ENCODE assay signal across 22 cellular contexts in the genomic region with DNA sequence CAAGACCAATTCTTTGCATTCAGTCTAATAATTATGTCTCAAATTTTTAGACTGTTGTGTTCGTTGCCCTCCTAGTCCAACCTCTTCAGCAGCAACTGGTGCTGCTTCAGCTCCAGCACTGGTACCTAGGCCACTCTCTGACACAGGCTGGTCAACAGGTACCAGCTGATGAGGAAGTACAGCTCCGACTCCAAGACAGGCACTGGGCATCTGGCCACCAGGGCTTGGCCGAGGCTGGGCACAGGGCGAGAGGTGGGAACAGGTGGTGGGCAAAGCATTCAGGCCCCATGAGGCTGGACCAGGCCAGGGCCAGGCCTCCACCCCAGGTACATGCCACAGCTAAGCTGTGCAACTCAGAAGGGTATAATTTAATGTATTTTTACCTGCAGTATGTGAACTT.
DNase-seq lines count a peak whose midpoint lies in the region; ATAC-seq and TF ChIP-seq lines count a peak whose summit lies in the region.
"Had no signal": no experiment of that assay in that cellular context is flagged by ENCODE, and none has a peak within 500 bp of the region (broad histone marks: within the 10 kb centered on the region; RNA-seq: fewer than 3 reads in every experiment).

No MANE protein-coding gene starts in this region.

- H3K4me3 Mint-ChIP-seq in stimulated activated memory B cell treated with anti-CD40 and anti-IgM and Interleukin-4, amounts not matched to agents 10 μg/mL and 1 μg/mL and 100 μg/mL, for 72 hours = no peak overlapping the region
- H3K4me3 Mint-ChIP-seq in stimulated activated naive CD8-positive, alpha-beta T cell treated with anti-CD3 and anti-CD28 coated beads, Interleukin-15, amount 100 ng/mL, for 72 hours = no peak overlapping the region
- H3K4me3 Mint-ChIP-seq: CD4-positive, alpha-beta memory T cell had no signal

- no peak for TF ChIP-seq CTCF in body of pancreas (IDR thresholded peaks at IDR 0.05)
- no peak for TF ChIP-seq CTCF in lower lobe of right lung (IDR thresholded peaks at IDR 0.05)

- peaks cover 7% of the 10 kb centered on the region for H3K4me1 Mint-ChIP-seq in stimulated activated memory B cell treated with anti-CD40 and anti-IgM and Interleukin-4, amounts not matched to agents 10 μg/mL and 1 μg/mL and 100 μg/mL, for 72 hours
- H3K4me1 Mint-ChIP-seq in stimulated activated naive CD8-positive, alpha-beta T cell treated with anti-CD3 and anti-CD28 coated beads, Interleukin-15, amount 100 ng/mL, for 72 hours = peaks cover 24% of the 10 kb centered on the region

- H3K4me1 ChIP-seq in body of pancreas (no peaks in the 10 kb centered on the region), lower lobe of right lung (peaks cover 20% of the 10 kb centered on the region)
- H3K4me1 ChIP-seq: BE2C had no signal

- no peaks in the 10 kb centered on the region for H3K27me3 Mint-ChIP-seq in stimulated activated memory B cell treated with anti-CD40 and anti-IgM and Interleukin-4, amounts not matched to agents 10 μg/mL and 1 μg/mL and 100 μg/mL, for 72 hours
- peaks cover 18% of the 10 kb centered on the region for H3K27me3 Mint-ChIP-seq in stimulated activated naive CD8-positive, alpha-beta T cell treated with anti-CD3 and anti-CD28 coated beads, Interleukin-15, amount 100 ng/mL, for 72 hours

- peak overlapping the region; percentile 27 for H3K27ac Mint-ChIP-seq in stimulated activated memory B cell treated with anti-CD40 and anti-IgM and Interleukin-4, amounts not matched to agents 10 μg/mL and 1 μg/mL and 100 μg/mL, for 72 hours
- H3K27ac Mint-ChIP-seq in stimulated activated naive CD8-positive, alpha-beta T cell treated with anti-CD3 and anti-CD28 coated beads, Interleukin-15, amount 100 ng/mL, for 72 hours = no peak overlapping the region
- H3K27ac Mint-ChIP-seq: CD4-positive, alpha-beta memory T cell had no signal

- in situ Hi-C loops in G401 (cut with HindIII; ENCODE audit: low sequenced_read_pairs) = no loop called here

- H3K36me3 ChIP-seq in body of pancreas (replicated peaks in 1 of 2; ENCODE audit: insufficient read depth in 1 of 2, low read depth in 2 of 2) (no peaks in the 10 kb centered on the region), lower lobe of right lung (no peaks in the 10 kb centered on the region)
- H3K36me3 ChIP-seq: BE2C, Peyer's patch had no signal

- DNase-seq in G401 (ENCODE audit: low spot score) (peak; percentile 5), body of pancreas (peak in 3 of 4 donors; percentile 23 to 42 (median 40)), lower lobe of right lung (peak; percentile 66), iPS-NIHi11 (ENCODE audit: low spot score) (no peak)
- DNase-seq in stimulated activated naive CD8-positive, alpha-beta T cell treated with anti-CD3 and anti-CD28 coated beads, Interleukin-15, amount 100 ng/mL, for 72 hours = no peak
- DNase-seq in activated effector memory CD4-positive, alpha-beta T cell treated with Interleukin-2 at 50 U/mL for 16 hours = no peak
- DNase-seq: BE2C; CD4-positive, alpha-beta memory T cell; DMS53; EL; H7; NCI-H1048; NCI-H1436 treated with DMSO at 0.1 percent for 48 hours; NCI-H2029 treated with DMSO at 0.1 percent for 48 hours; NCI-H2171; NCI-H748 treated with DMSO at 0.1 percent for 48 hours; NK-92 treated with Interleukin-12 subunit alpha and Interleukin-12 subunit beta, amount 100 ng/mL, for 24 hours; Peyer's patch had no signal

- intact Hi-C loops in body of pancreas (cut with DNase I) = no loop called here
- intact Hi-C loops in lower lobe of right lung (cut with DNase I) = no loop called here

- 66% methylated on average over 4 of the region's 4 CpGs for WGBS in body of pancreas, 2 donors

- no peaks in the 10 kb centered on the region for H3K9me3 Mint-ChIP-seq in stimulated activated memory B cell treated with anti-CD40 and anti-IgM and Interleukin-4, amounts not matched to agents 10 μg/mL and 1 μg/mL and 100 μg/mL, for 72 hours
- no peaks in the 10 kb centered on the region for H3K9me3 Mint-ChIP-seq in stimulated activated naive CD8-positive, alpha-beta T cell treated with anti-CD3 and anti-CD28 coated beads, Interleukin-15, amount 100 ng/mL, for 72 hours
- H3K9me3 Mint-ChIP-seq: CD4-positive, alpha-beta memory T cell had no signal

- no peaks in the 10 kb centered on the region for H3K36me3 Mint-ChIP-seq in stimulated activated memory B cell treated with anti-CD40 and anti-IgM and Interleukin-4, amounts not matched to agents 10 μg/mL and 1 μg/mL and 100 μg/mL, for 72 hours
- H3K36me3 Mint-ChIP-seq: CD4-positive, alpha-beta memory T cell had no signal

- no peaks in the 10 kb centered on the region for H3K27me3 ChIP-seq in body of pancreas
- no peaks in the 10 kb centered on the region for H3K27me3 ChIP-seq in lower lobe of right lung (ENCODE audit: low read depth)
- H3K27me3 ChIP-seq: BE2C, Peyer's patch had no signal

- no peak overlapping the region for H3K4me3 ChIP-seq in body of pancreas
- H3K4me3 ChIP-seq in lower lobe of right lung = no peak overlapping the region
- H3K4me3 ChIP-seq: Peyer's patch, SK-N-MC had no signal

- no peaks in the 10 kb centered on the region for H3K9me3 ChIP-seq in body of pancreas
- H3K9me3 ChIP-seq in lower lobe of right lung = no peaks in the 10 kb centered on the region
- H3K9me3 ChIP-seq: BE2C, Peyer's patch had no signal

- no peak for TF ChIP-seq POLR2A in body of pancreas (IDR thresholded peaks at IDR 0.05)

- ATAC-seq in body of pancreas (peak; percentile 38), lower lobe of right lung (peak; percentile 76 to 79), HG02973 (IDR thresholded peaks at IDR 0.05; ENCODE audit: unreplicated experiment) (no peak)
- no peak for ATAC-seq in stimulated activated memory B cell treated with anti-CD40 and anti-IgM and Interleukin-4, amounts not matched to agents 10 μg/mL and 1 μg/mL and 100 μg/mL, for 72 hours
- ATAC-seq in stimulated activated naive CD8-positive, alpha-beta T cell treated with anti-CD3 and anti-CD28 coated beads, Interleukin-15, amount 100 ng/mL, for 72 hours = no peak
- ATAC-seq: Right ventricle myocardium inferior had no signal

- H3K27ac ChIP-seq in body of pancreas (no peak overlapping the region), lower lobe of right lung (no peak overlapping the region)
- H3K27ac ChIP-seq: Peyer's patch had no signal

Comparison
In these comparisons a context has a peak if more than half of its experiments do, and no peak if none do; other contexts are left out.
1. DNase-seq: peak in G401 (single experiment), body of pancreas (3 of 4) and lower lobe of right lung (single experiment); none in iPS-NIHi11 (single experiment), stimulated activated naive CD8-positive, alpha-beta T cell treated with anti-CD3 and anti-CD28 coated beads, Interleukin-15, amount 100 ng/mL, for 72 hours (0 of 2) and activated effector memory CD4-positive, alpha-beta T cell treated with Interleukin-2 at 50 U/mL for 16 hours (single experiment).
2. ATAC-seq: peak in body of pancreas (single experiment) and lower lobe of right lung (2 of 2); none in stimulated activated memory B cell treated with anti-CD40 and anti-IgM and Interleukin-4, amounts not matched to agents 10 μg/mL and 1 μg/mL and 100 μg/mL, for 72 hours (single experiment), HG02973 (single experiment) and stimulated activated naive CD8-positive, alpha-beta T cell treated with anti-CD3 and anti-CD28 coated beads, Interleukin-15, amount 100 ng/mL, for 72 hours (single experiment).